In genomic region chr21:31945576-31945975, GRCh38 we compare ENCODE assay signal across 22 cellular contexts.
DNase-seq lines count a peak whose midpoint lies in the region; FAIRE-seq and TF ChIP-seq lines count a peak whose summit lies in the region.
"Had no signal": no experiment of that assay in that cellular context is flagged by ENCODE, and none has a peak within 500 bp of the region (broad histone marks: within the 10 kb centered on the region; RNA-seq: fewer than 3 reads in every experiment).

No MANE protein-coding gene starts in this region.

- H3K27me3 ChIP-seq in smooth muscle cell (ENCODE audit: low read depth) = no peaks in the 10 kb centered on the region
- H3K27me3 ChIP-seq: BLaER1 treated with 17β-estradiol and CSF1 and Interleukin-3, amounts not matched to agents 10 nM and 100 nM; breast epithelium had no signal

- TF ChIP-seq CTCF in foreskin fibroblast (IDR thresholded peaks at IDR 0.05; ENCODE audit: low read depth, low read length) = no peak
- no peak for TF ChIP-seq CTCF in smooth muscle cell (IDR thresholded peaks at IDR 0.05; ENCODE audit: borderline replicate concordance, insufficient read depth, poor library complexity, severe bottlenecking)

- peaks cover 25% of the 10 kb centered on the region for H3F3A ChIP-seq in smooth muscle cell (ENCODE audit: low read depth)

- 4% methylated on average over 4 of the region's 4 CpGs for WGBS in smooth muscle cell (ENCODE audit: low lambda C conversion rate)

- peak overlapping the region; percentile 38 for H3K9ac ChIP-seq in smooth muscle cell (ENCODE audit: low read depth)
- H3K9ac ChIP-seq: BLaER1 treated with 17β-estradiol and CSF1 and Interleukin-3, amounts not matched to agents 10 nM and 100 nM had no signal

- TF ChIP-seq POLR2A in GM12892 (IDR thresholded peaks at IDR 0.05; ENCODE audit: low read depth, low read length) = no peak

- H4K20me1 ChIP-seq in smooth muscle cell (ENCODE audit: low read depth) = no peaks in the 10 kb centered on the region
- H4K20me1 ChIP-seq: BLaER1 treated with 17β-estradiol and CSF1 and Interleukin-3, amounts not matched to agents 10 nM and 100 nM had no signal

- H3K4me3 ChIP-seq in foreskin fibroblast (ENCODE audit: low read depth in 1 of 2, low read length in 2 of 2) = peak overlapping the region in 1 of 2 donors; percentile 15
- H3K4me3 ChIP-seq in smooth muscle cell = no peak overlapping the region
- H3K4me3 ChIP-seq: BLaER1 treated with 17β-estradiol and CSF1 and Interleukin-3, amounts not matched to agents 10 nM and 100 nM; breast epithelium had no signal

- no peaks in the 10 kb centered on the region for H3K9me3 ChIP-seq in smooth muscle cell (replicated peaks; ENCODE audit: low read depth)
- H3K9me3 ChIP-seq: BLaER1 treated with 17β-estradiol and CSF1 and Interleukin-3, amounts not matched to agents 10 nM and 100 nM; breast epithelium had no signal

- peaks cover 2% of the 10 kb centered on the region for H3K36me3 ChIP-seq in smooth muscle cell (ENCODE audit: low read depth)
- H3K36me3 ChIP-seq: breast epithelium had no signal

- peak overlapping the region; percentile 82 for H3K27ac ChIP-seq in smooth muscle cell (ENCODE audit: low read depth)
- H3K27ac ChIP-seq: BLaER1 treated with 17β-estradiol and CSF1 and Interleukin-3, amounts not matched to agents 10 nM and 100 nM; breast epithelium; epithelial cell of prostate had no signal

- peaks cover 13% of the 10 kb centered on the region for H3K4me1 ChIP-seq in smooth muscle cell (ENCODE audit: low read depth)
- H3K4me1 ChIP-seq: breast epithelium had no signal

- H3K4me2 ChIP-seq in smooth muscle cell = peak overlapping the region; percentile 67
- H3K4me2 ChIP-seq: BLaER1 treated with 17β-estradiol and CSF1 and Interleukin-3, amounts not matched to agents 10 nM and 100 nM had no signal

- FAIRE-seq in GM12892 (lab: Jason Lieb, UNC) = no peak
- FAIRE-seq: H54, small intestine had no signal

- H3K79me2 ChIP-seq in smooth muscle cell (ENCODE audit: low read depth) = peaks cover 5% of the 10 kb centered on the region

- DNase-seq in GM03348 (ENCODE audit: low spot score) (peak; percentile 70), amniotic stem cell (lab: John Stamatoyannopoulos, UW) (peak; percentile 82), foreskin fibroblast (peak; percentile 18 to 77), smooth muscle cell (lab: John Stamatoyannopoulos, UW; ENCODE audit: unreplicated experiment) (no peak), GM12892 (ENCODE audit: insufficient read length) (no peak), NCI-H526 treated with DMSO at 0.1 percent for 48 hours (lab: John Stamatoyannopoulos, UW) (no peak)
- DNase-seq in stimulated activated naive CD4-positive, alpha-beta T cell treated with Interleukin-2 at 50 U/mL for 16 hours (lab: John Stamatoyannopoulos, UW) = no peak
- no peak for DNase-seq in central memory CD4-positive, alpha-beta T cell
- DNase-seq: activated CD8-positive, alpha-beta T cell treated with anti-CD3 and anti-CD28 coated beads, Interleukin-2, amount 10 ng/mL, durations not matched to agents 7 days and 5 days; activated T-cell treated with anti-CD3 and anti-CD28 coated beads, Interleukin-2, amount 50 U/mL, for 4 hours; dermis blood vessel endothelial cell; GF-D8; glutamatergic neuron; NCI-H187 treated with DMSO at 0.1 percent for 48 hours; NCI-H446; small intestine; stimulated activated CD4-positive, alpha-beta T cell treated with anti-CD3 and anti-CD28 coated beads, Interleukin-4, amount 100 ng/mL, for 24 hours; substantia nigra had no signal

- H2AFZ ChIP-seq in smooth muscle cell (ENCODE audit: low read depth) = no peak overlapping the region

Comparison
In these comparisons a context has a peak if more than half of its experiments do, and no peak if none do; other contexts are left out.
1. DNase-seq: peak in GM03348 (single experiment), amniotic stem cell (single experiment) and foreskin fibroblast (2 of 2); none in smooth muscle cell (single experiment), stimulated activated naive CD4-positive, alpha-beta T cell treated with Interleukin-2 at 50 U/mL for 16 hours (single experiment), GM12892 (single experiment), central memory CD4-positive, alpha-beta T cell (single experiment) and NCI-H526 treated with DMSO at 0.1 percent for 48 hours (single experiment).